ENCODE assay signal across 10 cellular contexts in the genomic region with DNA sequence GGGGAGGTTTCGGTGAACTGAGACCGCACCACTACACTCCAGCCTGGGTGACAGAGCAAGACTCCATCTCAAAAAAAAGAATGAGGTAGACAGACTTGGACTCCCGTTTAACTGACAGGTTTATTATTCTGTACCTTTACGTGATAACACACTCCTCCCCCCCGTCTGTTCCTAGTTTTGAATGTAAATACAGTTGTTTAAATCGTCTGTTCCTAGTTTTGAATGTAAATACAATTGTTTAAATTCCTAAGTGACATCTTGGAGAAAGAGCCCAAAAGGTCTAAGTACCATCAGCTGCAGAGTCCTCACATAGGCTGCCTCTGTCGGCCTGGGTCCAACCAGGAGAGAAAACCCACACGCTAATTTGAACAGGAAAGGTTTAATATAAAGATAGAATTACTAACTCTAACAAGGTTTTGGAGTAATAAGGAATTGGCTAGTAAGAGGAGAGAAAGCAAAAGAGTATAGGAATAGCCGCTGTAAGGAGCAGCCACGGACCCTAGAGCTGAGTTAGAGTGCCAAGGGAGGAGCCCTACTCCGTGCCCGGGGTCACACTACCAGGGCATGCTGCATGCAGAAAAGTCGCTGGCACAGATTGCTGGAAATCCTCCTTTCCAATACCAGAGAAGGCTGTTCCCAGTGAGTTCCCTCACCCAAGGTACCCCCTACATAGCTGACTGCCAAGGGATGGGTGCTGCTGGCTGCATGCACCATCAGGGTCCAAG.
DNase-seq lines count a peak whose midpoint lies in the region; ATAC-seq, FAIRE-seq and TF ChIP-seq lines count a peak whose summit lies in the region.
"Had no signal": no experiment of that assay in that cellular context is flagged by ENCODE, and none has a peak within 500 bp of the region (broad histone marks: within the 10 kb centered on the region; RNA-seq: fewer than 3 reads in every experiment).

No MANE protein-coding gene starts in this region.

- dilution Hi-C loops in keratinocyte (cut with MboI; ENCODE audit: extremely low pct_ligation_motif_present, low sequenced_read_pairs): no loop called here

- peak overlapping the region; percentile 23 for H3K27ac ChIP-seq in keratinocyte (ENCODE audit: control insufficient read depth, insufficient read depth, low read length)
- no peak overlapping the region for H3K27ac ChIP-seq in aorta (ENCODE audit: low read depth in 1 of 2, low read length in 2 of 2)
- no peak overlapping the region for H3K27ac ChIP-seq in endodermal cell (ENCODE audit: low read depth, low read length)

- no peak for DNase-seq in activated naive CD4-positive, alpha-beta T cell treated with anti-CD3 and anti-CD28 coated beads, Interleukin-2, amount 50 U/mL, for 72 hours (ENCODE audit: low spot score in 2 of 2)
- DNase-seq in activated naive CD4-positive, alpha-beta T cell treated with Interleukin-2 at 50 U/mL for 16 hours: no peak
- DNase-seq in NCI-H69 (lab: John Stamatoyannopoulos, UW) (peak; percentile 85), keratinocyte (ENCODE audit: low read depth, low spot score) (no peak), aorta (no peak), endodermal cell (no peak), HuH-7 (ENCODE audit: low spot score) (no peak)
- DNase-seq in stimulated activated CD8-positive, alpha-beta memory T cell treated with anti-CD3 and anti-CD28 coated beads, Interleukin-4, amount 100 ng/mL, for 48 hours: no peak

- TF ChIP-seq CTCF in keratinocyte (optimal IDR thresholded peaks at IDR 0.05 in 1 of 3, IDR thresholded peaks at IDR 0.05 in 1 of 3, conservative IDR thresholded peaks at IDR 0.05 in 1 of 3; ENCODE audit: extremely low read depth in 1 of 3, insufficient read depth in 2 of 3, low read length in 3 of 3): no peak
- TF ChIP-seq CTCF in endodermal cell (conservative IDR thresholded peaks at IDR 0.05): no peak

- H3K9me3 Mint-ChIP-seq in activated naive CD4-positive, alpha-beta T cell treated with anti-CD3 and anti-CD28 coated beads, Interleukin-2, amount 50 U/mL, for 72 hours: no peaks in the 10 kb centered on the region
- H3K9me3 Mint-ChIP-seq in endodermal cell: no peaks in the 10 kb centered on the region
- H3K9me3 Mint-ChIP-seq: naive thymus-derived CD4-positive, alpha-beta T cell had no signal

- intact Hi-C loops in aorta (cut with DNase I): loop anchor here in 1 of 2 donors (2.0 kb wide), 1 partner anchor 39 kb away; no protein-coding TSS in a partner anchor

- H3K27me3 ChIP-seq in keratinocyte (ENCODE audit: control insufficient read depth, extremely low read depth, insufficient read depth, low read length): no peaks in the 10 kb centered on the region
- no peaks in the 10 kb centered on the region for H3K27me3 ChIP-seq in aorta (ENCODE audit: control insufficient read depth in 1 of 2, insufficient read depth in 2 of 2, low read length in 1 of 2)
- no peaks in the 10 kb centered on the region for H3K27me3 ChIP-seq in endodermal cell (ENCODE audit: control insufficient read depth, insufficient read depth, low read length, poor library complexity, severe bottlenecking)

- no peak overlapping the region for H3K9ac ChIP-seq in keratinocyte (ENCODE audit: control insufficient read depth, extremely low read depth, insufficient read depth, low read length)
- no peak overlapping the region for H3K9ac ChIP-seq in endodermal cell (ENCODE audit: extremely low read depth, low read length, poor library complexity, severe bottlenecking)

- H3K27ac Mint-ChIP-seq in activated naive CD4-positive, alpha-beta T cell treated with anti-CD3 and anti-CD28 coated beads, Interleukin-2, amount 50 U/mL, for 72 hours: peak overlapping the region; percentile 1 to 74
- no peak overlapping the region for H3K27ac Mint-ChIP-seq in endodermal cell

- 48 to 49% methylated on average over 13 of the region's 13 CpGs for WGBS in aorta, 2 donors
- WGBS in endodermal cell (ENCODE audit: insufficient coverage in 1 of 2, insufficient read length in 1 of 2), 2 experiments: 81 to 97% methylated on average over 9 to 13 of the region's 13 CpGs

- H3K79me2 ChIP-seq in keratinocyte (ENCODE audit: control insufficient read depth, insufficient read depth, low read length): peaks cover 87% of the 10 kb centered on the region

- peaks cover 0 to 2% of the 10 kb centered on the region in 2 experiments for H3K36me3 ChIP-seq in keratinocyte (ENCODE audit: control insufficient read depth in 2 of 2, extremely low read depth in 1 of 2, insufficient read depth in 2 of 2, low read length in 2 of 2)
- no peaks in the 10 kb centered on the region for H3K36me3 ChIP-seq in aorta (ENCODE audit: control insufficient read depth in 1 of 2, insufficient read depth in 2 of 2, low read length in 1 of 2)
- no peaks in the 10 kb centered on the region for H3K36me3 ChIP-seq in endodermal cell (ENCODE audit: control insufficient read depth, insufficient read depth, low read length)

- no peaks in the 10 kb centered on the region for H3K9me3 ChIP-seq in keratinocyte (ENCODE audit: control insufficient read depth, low read depth, low read length)
- no peaks in the 10 kb centered on the region for H3K9me3 ChIP-seq in aorta (ENCODE audit: control insufficient read depth, low read length)
- H3K9me3 ChIP-seq in endodermal cell (ENCODE audit: control insufficient read depth, low read length): no peaks in the 10 kb centered on the region

- peaks cover 7% of the 10 kb centered on the region for H3K4me1 Mint-ChIP-seq in endodermal cell

- H4K20me1 ChIP-seq in keratinocyte (ENCODE audit: control insufficient read depth, extremely low read depth, insufficient read depth, low read length): no peaks in the 10 kb centered on the region

- H3K4me3 Mint-ChIP-seq in endodermal cell: no peak overlapping the region
- H3K4me3 Mint-ChIP-seq: naive thymus-derived CD4-positive, alpha-beta T cell had no signal

- peak overlapping the region; percentile 18 for H3K4me2 ChIP-seq in keratinocyte (ENCODE audit: control insufficient read depth, extremely low read depth, insufficient read depth, low read depth, low read length)

- H2AFZ ChIP-seq in keratinocyte (ENCODE audit: control insufficient read depth, low read length): no peak overlapping the region

- no peaks in the 10 kb centered on the region for H3K9me1 ChIP-seq in keratinocyte (ENCODE audit: control insufficient read depth, extremely low read depth, insufficient read depth, low read length)

- H3K4me1 ChIP-seq in keratinocyte (ENCODE audit: control insufficient read depth, extremely low read depth, insufficient read depth, low read length) (peaks cover 25% of the 10 kb centered on the region), aorta (ENCODE audit: control insufficient read depth in 1 of 2, insufficient read depth in 2 of 2, low read length in 2 of 2) (peaks cover 4 to 5% of the 10 kb centered on the region in 2 donors), endodermal cell (ENCODE audit: control insufficient read depth, insufficient read depth, low read length) (no peaks in the 10 kb centered on the region)

- no peak overlapping the region for H3K4me3 ChIP-seq in keratinocyte (ENCODE audit: control insufficient read depth in 2 of 3, extremely low read depth in 1 of 3, insufficient read depth in 2 of 3, low read depth in 1 of 3, low read length in 3 of 3)
- no peak overlapping the region for H3K4me3 ChIP-seq in aorta (ENCODE audit: low read length in 2 of 2)
- H3K4me3 ChIP-seq in endodermal cell (ENCODE audit: low read length): no peak overlapping the region

- no peak for FAIRE-seq in keratinocyte (lab: Jason Lieb, UNC)
- FAIRE-seq: endometrium had no signal

- H3K27me3 Mint-ChIP-seq in endodermal cell (ENCODE audit: insufficient read depth): no peaks in the 10 kb centered on the region
- H3K27me3 Mint-ChIP-seq: naive thymus-derived CD4-positive, alpha-beta T cell had no signal

- ATAC-seq in activated naive CD4-positive, alpha-beta T cell treated with anti-CD3 and anti-CD28 coated beads, Interleukin-2, amount 50 U/mL, for 72 hours: peak; percentile 15 to 49
- ATAC-seq in aorta (ENCODE audit: low FRiP score): peak; percentile 2

- peaks cover 0 to 7% of the 10 kb centered on the region in 2 donors for H3K36me3 Mint-ChIP-seq in activated naive CD4-positive, alpha-beta T cell treated with anti-CD3 and anti-CD28 coated beads, Interleukin-2, amount 50 U/mL, for 72 hours
- no peaks in the 10 kb centered on the region for H3K36me3 Mint-ChIP-seq in endodermal cell (ENCODE audit: low read depth)
